Comparison of ENCODE assay signal across 8 cellular contexts in genomic region chr6:165987483-165988305, GRCh38.
DNase-seq lines count a peak whose midpoint lies in the region; ATAC-seq and TF ChIP-seq lines count a peak whose summit lies in the region.

No MANE protein-coding gene starts in this region.

- peak; percentile 64 for DNase-seq in BE2C
- DNase-seq in NCI-H69 (lab: John Stamatoyannopoulos, UW), result peak; percentile 3
- peak; percentile 73 for DNase-seq in fibroblast of peridontal ligament (ENCODE audit: extremely low read depth)
- peak; percentile 51 for DNase-seq in neural crest cell (ENCODE audit: low read depth, low spot score)
- no peak for DNase-seq in CD1c-positive myeloid dendritic cell (ENCODE audit: extremely low spot score)
- no peak for DNase-seq in CD8-positive, alpha-beta memory T cell
- no peak for DNase-seq in NK-92 (lab: John Stamatoyannopoulos, UW; ENCODE audit: unreplicated experiment)

- H3K36me3 ChIP-seq in BE2C, result no peaks in the 10 kb centered on the region
- no peaks in the 10 kb centered on the region for H3K36me3 ChIP-seq in CD8-positive, alpha-beta memory T cell (ENCODE audit: insufficient read depth, low read length)

- POLR2A ChIA-PET in CD8-positive, alpha-beta memory T cell (lab: Charles Lee), result no interaction called here

- peaks cover 95% of the 10 kb centered on the region for H3K27me3 Mint-ChIP-seq in neural crest cell (ENCODE audit: low read depth)
- H3K27me3 Mint-ChIP-seq in CD8-positive, alpha-beta memory T cell, result peaks cover 32 to 57% of the 10 kb centered on the region in 2 donors

- H3K4me3 ChIP-seq in BE2C (ENCODE audit: low read depth, low read length), result peak overlapping the region; percentile 70
- no peak overlapping the region for H3K4me3 ChIP-seq in CD8-positive, alpha-beta memory T cell (ENCODE audit: low read length)

- no peaks in the 10 kb centered on the region; the same call in 1 of the 2 replicates for H3K4me1 ChIP-seq in BE2C
- no peaks in the 10 kb centered on the region for H3K4me1 ChIP-seq in CD8-positive, alpha-beta memory T cell (ENCODE audit: insufficient read depth, low read length)

- H3K27me3 ChIP-seq in BE2C, result peaks cover 34% of the 10 kb centered on the region
- no peaks in the 10 kb centered on the region for H3K27me3 ChIP-seq in CD8-positive, alpha-beta memory T cell (ENCODE audit: insufficient read depth, low read length, poor library complexity, severe bottlenecking)

- H3K27ac Mint-ChIP-seq in neural crest cell (ENCODE audit: unreplicated experiment), result no peak overlapping the region
- H3K27ac Mint-ChIP-seq in CD8-positive, alpha-beta memory T cell, result peak overlapping the region in 1 of 8 donors; percentile 29

- no peaks in the 10 kb centered on the region for H3K9me3 Mint-ChIP-seq in neural crest cell
- no peaks in the 10 kb centered on the region for H3K9me3 Mint-ChIP-seq in CD8-positive, alpha-beta memory T cell

- TF ChIP-seq CTCF in BE2C (IDR thresholded peaks at IDR 0.05; ENCODE audit: low read depth, low read length) (peak; percentile 12; the same call in 1 of the 2 replicates), neural crest cell (conservative IDR thresholded peaks at IDR 0.05) (no peak)

- no peak overlapping the region for H3K27ac ChIP-seq in CD8-positive, alpha-beta memory T cell (ENCODE audit: low read depth, low read length)

- peak overlapping the region; percentile 93 for H3K4me3 Mint-ChIP-seq in neural crest cell
- peak overlapping the region in 1 of 7 donors; percentile 77 for H3K4me3 Mint-ChIP-seq in CD8-positive, alpha-beta memory T cell

- peaks cover 23% of the 10 kb centered on the region for H3K4me1 Mint-ChIP-seq in neural crest cell
- H3K4me1 Mint-ChIP-seq in CD8-positive, alpha-beta memory T cell, result peaks cover 5 to 14% (median 13%) of the 10 kb centered on the region in 3 donors

- no peaks in the 10 kb centered on the region for H3K9me3 ChIP-seq in BE2C
- no peaks in the 10 kb centered on the region for H3K9me3 ChIP-seq in CD8-positive, alpha-beta memory T cell (ENCODE audit: low read length)

- no peak for ATAC-seq in GM18907 (IDR thresholded peaks at IDR 0.05; ENCODE audit: unreplicated experiment)

- H3K36me3 Mint-ChIP-seq in neural crest cell (ENCODE audit: low read depth), result no peaks in the 10 kb centered on the region
- no peaks in the 10 kb centered on the region for H3K36me3 Mint-ChIP-seq in CD8-positive, alpha-beta memory T cell

- CTCF ChIA-PET in CD8-positive, alpha-beta memory T cell (lab: Charles Lee), result no interaction called here

Comparison
In these comparisons a context has a peak if more than half of its experiments do, and no peak if none do; other contexts are left out.
1. DNase-seq: peak in BE2C (single experiment), NCI-H69 (single experiment), fibroblast of peridontal ligament (single experiment) and neural crest cell (single experiment); none in CD1c-positive myeloid dendritic cell (single experiment), CD8-positive, alpha-beta memory T cell (0 of 5) and NK-92 (single experiment).